In the genomic region with DNA sequence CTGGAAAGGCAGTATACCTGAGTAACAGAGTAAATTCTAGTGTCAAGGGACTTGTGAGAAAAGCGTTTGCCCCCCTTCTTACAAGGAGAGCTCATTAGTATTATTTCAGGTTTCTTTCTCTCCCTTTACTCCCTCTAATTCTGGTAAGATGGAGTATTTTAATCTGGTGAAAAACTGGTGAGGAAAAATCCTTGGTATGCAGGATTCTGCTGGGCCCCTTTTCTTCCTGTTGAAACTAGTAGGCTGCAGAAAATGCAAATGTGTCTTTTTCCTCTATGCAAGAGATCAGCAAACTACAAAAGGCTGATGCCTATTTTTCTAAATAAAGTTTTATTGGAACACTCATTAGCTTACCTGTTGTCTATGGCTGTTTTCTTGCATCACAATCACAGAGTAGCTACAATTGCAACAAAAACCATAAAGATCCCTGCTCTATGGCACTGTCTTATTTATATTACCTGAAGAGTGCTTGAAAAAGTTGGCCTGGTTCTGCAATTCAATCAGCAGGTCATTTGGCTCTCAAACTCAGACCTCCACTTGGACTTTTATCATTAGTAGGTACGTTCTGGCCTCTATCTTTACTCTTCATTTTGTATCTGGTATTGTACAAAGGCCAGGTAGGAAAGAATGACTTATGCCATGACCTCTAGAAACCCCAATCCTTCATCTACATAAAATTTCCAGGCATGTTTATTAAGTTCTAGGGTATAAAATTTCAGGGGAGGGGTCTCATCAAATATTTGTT, we compare ENCODE assay signal across 18 cellular contexts.
A peak's percentile ranks its signal among the peaks of the same experiment; 100 is the strongest.
DNase-seq lines count a peak whose midpoint lies in the region; ATAC-seq, FAIRE-seq and TF ChIP-seq lines count a peak whose summit lies in the region.
"Had no signal": no experiment of that assay in that cellular context is flagged by ENCODE, and none has a peak within 500 bp of the region (broad histone marks: within the 10 kb centered on the region; RNA-seq: fewer than 3 reads in every experiment).

No MANE protein-coding gene starts in this region.

- H3K27me3 Mint-ChIP-seq in GM23338 (ENCODE audit: insufficient read depth, low read depth, poor library complexity) = peaks cover 4% of the 10 kb centered on the region
- no peaks in the 10 kb centered on the region for H3K27me3 Mint-ChIP-seq in astrocyte (ENCODE audit: low read depth, unreplicated experiment)

- no peak overlapping the region for H3K9ac ChIP-seq in astrocyte (ENCODE audit: low read length)
- no peak overlapping the region for H3K9ac ChIP-seq in neuronal stem cell (ENCODE audit: low read depth, low read length, poor library complexity)

- no peaks in the 10 kb centered on the region for H3F3A ChIP-seq in GM23338 (replicated peaks; ENCODE audit: low read depth)

- no peak overlapping the region for H4K91ac ChIP-seq in neuronal stem cell (ENCODE audit: low read depth, low read length, poor library complexity)

- H4K8ac ChIP-seq in neuronal stem cell (ENCODE audit: low read depth, low read length) = no peak overlapping the region

- H3K14ac ChIP-seq in neuronal stem cell (ENCODE audit: low read length) = no peak overlapping the region

- H3K9me3 ChIP-seq in astrocyte (ENCODE audit: insufficient read depth, low read depth, low read length) = no peaks in the 10 kb centered on the region
- H3K9me3 ChIP-seq in neuronal stem cell (replicated peaks in 1 of 2; ENCODE audit: control insufficient read depth in 2 of 2, insufficient read depth in 1 of 2, low read depth in 1 of 2, low read length in 2 of 2) = peaks cover 2 to 23% of the 10 kb centered on the region in 2 donors
- no peaks in the 10 kb centered on the region for H3K9me3 ChIP-seq in effector memory CD4-positive, alpha-beta T cell (ENCODE audit: control insufficient read depth, low read length)

- no peak for FAIRE-seq in astrocyte (lab: Jason Lieb, UNC)
- FAIRE-seq: bronchial epithelial cell had no signal

- H3K4me3 ChIP-seq in GM23338 (0 out of 2 replicates have a peak overlapping the region, but pooled peaks have one; percentile 4), astrocyte (ENCODE audit: insufficient read depth, low read depth, low read length) (no peak overlapping the region), fibroblast of pulmonary artery (replicated peaks; ENCODE audit: low read depth, low read length) (no peak overlapping the region), neuronal stem cell (ENCODE audit: low read length in 2 of 2) (no peak overlapping the region)
- no peak overlapping the region for H3K4me3 ChIP-seq in effector memory CD4-positive, alpha-beta T cell (ENCODE audit: insufficient read depth, low read depth, low read length, poor library complexity, severe bottlenecking)

- H2AK5ac ChIP-seq in neuronal stem cell (ENCODE audit: low read depth, low read length) = no peak overlapping the region

- no peak overlapping the region for H2BK120ac ChIP-seq in neuronal stem cell (ENCODE audit: low read depth, low read length)

- H3K27me3 ChIP-seq in GM23338 (ENCODE audit: insufficient read depth) (no peaks in the 10 kb centered on the region), astrocyte (ENCODE audit: insufficient read depth, low read length) (no peaks in the 10 kb centered on the region), neuronal stem cell (ENCODE audit: control insufficient read depth in 3 of 3, insufficient read depth in 3 of 3, low read depth in 1 of 3, low read length in 3 of 3) (no peaks in the 10 kb centered on the region)
- no peaks in the 10 kb centered on the region for H3K27me3 ChIP-seq in effector memory CD4-positive, alpha-beta T cell (replicated peaks; ENCODE audit: control insufficient read depth, insufficient read depth, low read length, poor library complexity, severe bottlenecking)

- H3K27ac ChIP-seq in GM23338 (ENCODE audit: low read depth) (peak overlapping the region; percentile 95), astrocyte (ENCODE audit: low read depth, low read length) (no peak overlapping the region), neuronal stem cell (replicated peaks; ENCODE audit: low read length) (peak overlapping the region; percentile 79)
- no peak overlapping the region for H3K27ac ChIP-seq in effector memory CD4-positive, alpha-beta T cell (ENCODE audit: insufficient read depth, low read length, poor library complexity, severe bottlenecking)

- no peak for TF ChIP-seq CTCF in GM23338 (conservative IDR thresholded peaks at IDR 0.05; ENCODE audit: low read depth in 2 of 2)
- no peak for TF ChIP-seq CTCF in astrocyte (IDR thresholded peaks at IDR 0.05; ENCODE audit: insufficient read depth, low read depth, low read length)
- TF ChIP-seq CTCF in fibroblast of pulmonary artery (IDR thresholded peaks at IDR 0.05; ENCODE audit: low read length, missing control alignments) = no peak

- WGBS in neuronal stem cell (ENCODE audit: extremely low coverage in 2 of 2, insufficient read length in 2 of 2, insufficient replicate concordance in 1 of 2), 2 donors = no CpG with 5 or more reads among the region's 2 CpGs

- no peak overlapping the region for H3K18ac ChIP-seq in neuronal stem cell (ENCODE audit: low read length)

- H3K9me3 Mint-ChIP-seq in GM23338 = peaks cover 9% of the 10 kb centered on the region; the same call in 2 of the 3 replicates
- H3K9me3 Mint-ChIP-seq in astrocyte (ENCODE audit: unreplicated experiment) = no peaks in the 10 kb centered on the region
- H3K9me3 Mint-ChIP-seq in stimulated activated effector memory CD8-positive, alpha-beta T cell treated with anti-CD3 and anti-CD28 coated beads, Interleukin-12 subunit alpha, Interleukin-12 subunit beta, amount 100 ng/mL, for 72 hours = no peaks in the 10 kb centered on the region
- H3K9me3 Mint-ChIP-seq: activated naive CD4-positive, alpha-beta T cell treated with anti-CD3 and anti-CD28 coated beads, Interleukin-2, amount 50 U/mL, for 72 hours; activated T-cell treated with anti-CD3 and anti-CD28 coated beads, Interleukin-2, amount 50 U/mL, for 72 hours had no signal

- H2BK15ac ChIP-seq in neuronal stem cell (ENCODE audit: low read length) = no peak overlapping the region

- H3K79me2 ChIP-seq in GM23338 (replicated peaks; ENCODE audit: insufficient read depth) (no peaks in the 10 kb centered on the region; the same call in 1 of the 2 replicates), astrocyte (ENCODE audit: insufficient read depth, low read length) (peaks cover 8% of the 10 kb centered on the region)

- H3K4ac ChIP-seq in neuronal stem cell (ENCODE audit: low read length) = no peak overlapping the region

- no peaks in the 10 kb centered on the region for H3K79me1 ChIP-seq in neuronal stem cell (ENCODE audit: low read depth, low read length)

- H3K4me1 Mint-ChIP-seq in GM23338 = peaks cover 64% of the 10 kb centered on the region
- peaks cover 31% of the 10 kb centered on the region for H3K4me1 Mint-ChIP-seq in astrocyte (ENCODE audit: low read depth, unreplicated experiment)
- H3K4me1 Mint-ChIP-seq in stimulated activated effector memory CD8-positive, alpha-beta T cell treated with anti-CD3 and anti-CD28 coated beads, Interleukin-12 subunit alpha, Interleukin-12 subunit beta, amount 100 ng/mL, for 72 hours = peaks cover 33% of the 10 kb centered on the region

- no peak overlapping the region for H2BK5ac ChIP-seq in neuronal stem cell (ENCODE audit: low read length)

- H3K36me3 ChIP-seq in GM23338 (ENCODE audit: insufficient read depth) (no peaks in the 10 kb centered on the region), astrocyte (ENCODE audit: insufficient read depth, low read length) (no peaks in the 10 kb centered on the region), neuronal stem cell (replicated peaks in 1 of 2; ENCODE audit: control insufficient read depth in 2 of 2, insufficient read depth in 2 of 2, low read length in 2 of 2) (no peaks in the 10 kb centered on the region)
- H3K36me3 ChIP-seq in effector memory CD4-positive, alpha-beta T cell (ENCODE audit: control insufficient read depth, insufficient read depth, low read length) = no peaks in the 10 kb centered on the region

- H3K4me2 ChIP-seq in GM23338 = peak overlapping the region; percentile 45
- H3K4me2 ChIP-seq in astrocyte (ENCODE audit: low read length) = peak overlapping the region; percentile 30
- H3K4me2 ChIP-seq in neuronal stem cell (ENCODE audit: insufficient read depth, low read length, poor library complexity, severe bottlenecking) = no peak overlapping the region

- no peak overlapping the region for H2BK12ac ChIP-seq in neuronal stem cell (ENCODE audit: low read length)

- peak; percentile 86 for DNase-seq in GM23338 (ENCODE audit: low spot score)
- peak; percentile 33 for DNase-seq in astrocyte (ENCODE audit: low read depth)
- DNase-seq in fibroblast of pulmonary artery (ENCODE audit: low read depth) = peak; percentile 37
- no peak for DNase-seq in neuronal stem cell (ENCODE audit: low spot score)
- no peak for DNase-seq in stimulated activated effector memory CD8-positive, alpha-beta T cell treated with anti-CD3 and anti-CD28 coated beads, Interleukin-12 subunit alpha, Interleukin-12 subunit beta, amount 100 ng/mL, for 72 hours (ENCODE audit: low spot score in 2 of 2)
- no peak for DNase-seq in SKM-1 (lab: John Stamatoyannopoulos, UW; ENCODE audit: unreplicated experiment)
- no peak for DNase-seq in effector memory CD4-positive, alpha-beta T cell
- DNase-seq: activated T-cell treated with anti-CD3 and anti-CD28 coated beads, Interleukin-2, amount 50 U/mL, for 72 hours; effector CD4-positive, alpha-beta T cell; GF-D8; midbrain; NCI-H1930; NCI-H510A treated with DMSO at 0.1 percent for 48 hours; nephron progenitor cell; SHP77 treated with DMSO at 0.1 percent for 48 hours had no signal

- H3K4me1 ChIP-seq in GM23338 (ENCODE audit: insufficient read depth) (peaks cover 54% of the 10 kb centered on the region), astrocyte (ENCODE audit: insufficient read depth, low read length) (peaks cover 14% of the 10 kb centered on the region), neuronal stem cell (ENCODE audit: control insufficient read depth in 2 of 2, insufficient read depth in 1 of 2, low read depth in 1 of 2, low read length in 2 of 2) (peaks cover 13 to 51% of the 10 kb centered on the region in 2 donors)
- H3K4me1 ChIP-seq in effector memory CD4-positive, alpha-beta T cell (ENCODE audit: control insufficient read depth, insufficient read depth, low read length, poor library complexity, severe bottlenecking) = no peaks in the 10 kb centered on the region

- ATAC-seq in GM23338 (peak; percentile 74), HG03342 (IDR thresholded peaks at IDR 0.05; ENCODE audit: unreplicated experiment) (no peak)
- no peak for ATAC-seq in stimulated activated effector memory CD8-positive, alpha-beta T cell treated with anti-CD3 and anti-CD28 coated beads, Interleukin-12 subunit alpha, Interleukin-12 subunit beta, amount 100 ng/mL, for 72 hours
- ATAC-seq: activated naive CD4-positive, alpha-beta T cell treated with anti-CD3 and anti-CD28 coated beads, Interleukin-2, amount 50 U/mL, for 72 hours; activated T-cell treated with anti-CD3 and anti-CD28 coated beads, Interleukin-2, amount 50 U/mL, for 72 hours had no signal

- H3K27ac Mint-ChIP-seq in GM23338 (peak overlapping the region; percentile 94), astrocyte (ENCODE audit: unreplicated experiment) (peak overlapping the region; percentile 72)
- H3K27ac Mint-ChIP-seq in stimulated activated effector memory CD8-positive, alpha-beta T cell treated with anti-CD3 and anti-CD28 coated beads, Interleukin-12 subunit alpha, Interleukin-12 subunit beta, amount 100 ng/mL, for 72 hours = no peak overlapping the region
- H3K27ac Mint-ChIP-seq: activated naive CD4-positive, alpha-beta T cell treated with anti-CD3 and anti-CD28 coated beads, Interleukin-2, amount 50 U/mL, for 72 hours had no signal

- H3K9me2 ChIP-seq in GM23338 (ENCODE audit: insufficient read depth) = no peaks in the 10 kb centered on the region

- H4K20me1 ChIP-seq in GM23338 (replicated peaks; ENCODE audit: insufficient read depth) (no peaks in the 10 kb centered on the region), astrocyte (ENCODE audit: insufficient read depth, low read length) (no peaks in the 10 kb centered on the region)

- H3K4me3 Mint-ChIP-seq in GM23338 (no peak overlapping the region), astrocyte (ENCODE audit: unreplicated experiment) (no peak overlapping the region)
- H3K4me3 Mint-ChIP-seq in stimulated activated effector memory CD8-positive, alpha-beta T cell treated with anti-CD3 and anti-CD28 coated beads, Interleukin-12 subunit alpha, Interleukin-12 subunit beta, amount 100 ng/mL, for 72 hours = no peak overlapping the region
- H3K4me3 Mint-ChIP-seq: activated T-cell treated with anti-CD3 and anti-CD28 coated beads, Interleukin-2, amount 50 U/mL, for 72 hours; nephron progenitor cell had no signal

- H3K36me3 Mint-ChIP-seq in GM23338 (ENCODE audit: low read depth) (peaks cover 16% of the 10 kb centered on the region; the same call in 2 of the 3 replicates), astrocyte (ENCODE audit: low read depth, unreplicated experiment) (peaks cover 2% of the 10 kb centered on the region)
- H3K36me3 Mint-ChIP-seq in stimulated activated effector memory CD8-positive, alpha-beta T cell treated with anti-CD3 and anti-CD28 coated beads, Interleukin-12 subunit alpha, Interleukin-12 subunit beta, amount 100 ng/mL, for 72 hours = peaks cover 6% of the 10 kb centered on the region

- H2AFZ ChIP-seq in GM23338 (no peak overlapping the region), astrocyte (ENCODE audit: low read depth, low read length) (no peak overlapping the region), neuronal stem cell (ENCODE audit: low read length) (no peak overlapping the region)

- no peak overlapping the region for H3K23ac ChIP-seq in neuronal stem cell (ENCODE audit: low read depth, low read length, poor library complexity)

Comparison
In these comparisons a context has a peak if more than half of its experiments do, and no peak if none do; other contexts are left out.
1. DNase-seq: peak in GM23338 (single experiment), astrocyte (single experiment) and fibroblast of pulmonary artery (single experiment); none in neuronal stem cell (single experiment), stimulated activated effector memory CD8-positive, alpha-beta T cell treated with anti-CD3 and anti-CD28 coated beads, Interleukin-12 subunit alpha, Interleukin-12 subunit beta, amount 100 ng/mL, for 72 hours (0 of 2), SKM-1 (single experiment) and effector memory CD4-positive, alpha-beta T cell (0 of 3).
2. H3K27ac ChIP-seq: peak in GM23338 (single experiment) and neuronal stem cell (single experiment); none in astrocyte (single experiment) and effector memory CD4-positive, alpha-beta T cell (single experiment).